In the genomic region with DNA sequence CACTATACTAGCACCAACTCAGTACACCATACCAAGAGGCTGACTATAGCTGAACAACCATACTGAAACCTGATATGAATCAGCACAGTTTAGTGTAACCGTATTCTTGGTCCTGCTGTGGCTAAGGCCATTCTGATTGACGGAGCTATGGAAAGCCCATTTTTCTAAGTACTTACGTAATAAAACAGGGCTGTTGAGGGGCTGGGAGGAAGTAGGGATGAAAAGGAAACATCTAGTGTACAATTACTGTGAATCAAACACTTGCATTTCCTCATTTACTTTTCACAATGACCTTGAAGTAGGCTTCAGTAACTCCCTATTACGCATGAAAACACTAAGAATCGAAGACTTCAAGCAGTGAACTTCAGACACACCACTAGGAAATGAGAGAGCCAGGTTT, we compare ENCODE assay signal across 9 cellular contexts.
DNase-seq lines count a peak whose midpoint lies in the region; ATAC-seq and TF ChIP-seq lines count a peak whose summit lies in the region.
"Had no signal": no experiment of that assay in that cellular context is flagged by ENCODE, and none has a peak within 500 bp of the region (broad histone marks: within the 10 kb centered on the region; RNA-seq: fewer than 3 reads in every experiment).

No MANE protein-coding gene starts in this region.

- POLR2A ChIA-PET in CD4-positive, alpha-beta memory T cell (lab: Charles Lee; ENCODE audit: partially characterized antibody), result interaction anchor here (1.1 kb wide), 1 partner anchor 189 kb away, joined by 3 read pairs; no protein-coding TSS in a partner anchor

- H3K27ac Mint-ChIP-seq in memory B cell (peak overlapping the region; percentile 32), nephron progenitor cell (no peak overlapping the region)
- H3K27ac Mint-ChIP-seq in CD4-positive, alpha-beta memory T cell, result peak overlapping the region in 1 of 7 donors; percentile 49

- H3K36me3 Mint-ChIP-seq in memory B cell (no peaks in the 10 kb centered on the region), nephron progenitor cell (ENCODE audit: low read depth) (no peaks in the 10 kb centered on the region)
- H3K36me3 Mint-ChIP-seq in CD4-positive, alpha-beta memory T cell, result no peaks in the 10 kb centered on the region

- H3K27me3 ChIP-seq in gastroesophageal sphincter, result no peaks in the 10 kb centered on the region
- no peaks in the 10 kb centered on the region for H3K27me3 ChIP-seq in CD4-positive, alpha-beta memory T cell (ENCODE audit: insufficient read depth, low read length)
- H3K27me3 ChIP-seq: stomach had no signal

- H3K4me3 ChIP-seq in gastroesophageal sphincter, result no peak overlapping the region
- H3K4me3 ChIP-seq in CD4-positive, alpha-beta memory T cell (ENCODE audit: low read length in 2 of 2), result no peak overlapping the region
- H3K4me3 ChIP-seq: stomach had no signal

- DNase-seq in memory B cell (ENCODE audit: low spot score in 2 of 2), result peak in 1 of 2 donors; percentile 9
- no peak for DNase-seq in NCI-H1694 (lab: John Stamatoyannopoulos, UW)
- DNase-seq in CD4-positive, alpha-beta memory T cell, result no peak
- DNase-seq in nephron progenitor cell, result no peak
- DNase-seq: stomach had no signal

- no peaks in the 10 kb centered on the region for H3K9me3 ChIP-seq in gastroesophageal sphincter
- no peaks in the 10 kb centered on the region for H3K9me3 ChIP-seq in CD4-positive, alpha-beta memory T cell (ENCODE audit: control insufficient read depth in 1 of 2, low read length in 2 of 2)
- H3K9me3 ChIP-seq: stomach had no signal

- TF ChIP-seq EP300 in gastroesophageal sphincter (IDR thresholded peaks at IDR 0.05), result no peak

- ATAC-seq in GM18858 (IDR thresholded peaks at IDR 0.05; ENCODE audit: unreplicated experiment) (peak; percentile 93), GM21717 (IDR thresholded peaks at IDR 0.05; ENCODE audit: unreplicated experiment) (peak; percentile 87), HG03378 (IDR thresholded peaks at IDR 0.05; ENCODE audit: unreplicated experiment) (peak; percentile 67), memory B cell (ENCODE audit: low read depth) (peak; percentile 88), gastroesophageal sphincter (no peak)

- peaks cover 2% of the 10 kb centered on the region for H3K27me3 Mint-ChIP-seq in memory B cell
- H3K27me3 Mint-ChIP-seq in CD4-positive, alpha-beta memory T cell, result no peaks in the 10 kb centered on the region
- H3K27me3 Mint-ChIP-seq in nephron progenitor cell (ENCODE audit: low read depth, poor library complexity), result no peaks in the 10 kb centered on the region

- TF ChIP-seq POLR2A in gastroesophageal sphincter (IDR thresholded peaks at IDR 0.05), result no peak

- H3K36me3 ChIP-seq in gastroesophageal sphincter, result no peaks in the 10 kb centered on the region
- H3K36me3 ChIP-seq in CD4-positive, alpha-beta memory T cell (ENCODE audit: insufficient read depth, low read length), result no peaks in the 10 kb centered on the region
- H3K36me3 ChIP-seq: stomach had no signal

- peaks cover 14% of the 10 kb centered on the region for H3K4me1 Mint-ChIP-seq in memory B cell
- H3K4me1 Mint-ChIP-seq in CD4-positive, alpha-beta memory T cell, result peaks cover 8 to 19% (median 15%) of the 10 kb centered on the region in 4 donors
- no peaks in the 10 kb centered on the region for H3K4me1 Mint-ChIP-seq in nephron progenitor cell

- 91 to 95% methylated on average over 5 of the region's 5 CpGs for WGBS in gastroesophageal sphincter (ENCODE audit: low coverage in 1 of 2), 2 donors

- H3K27ac ChIP-seq in gastroesophageal sphincter, result no peak overlapping the region
- no peak overlapping the region for H3K27ac ChIP-seq in CD4-positive, alpha-beta memory T cell (ENCODE audit: low read depth, low read length)
- H3K27ac ChIP-seq: stomach had no signal

- no peaks in the 10 kb centered on the region for H3K9me3 Mint-ChIP-seq in memory B cell
- peaks cover 0 to 3% (median under 1%) of the 10 kb centered on the region in 8 donors for H3K9me3 Mint-ChIP-seq in CD4-positive, alpha-beta memory T cell
- no peaks in the 10 kb centered on the region for H3K9me3 Mint-ChIP-seq in nephron progenitor cell

- no peaks in the 10 kb centered on the region for H3K4me1 ChIP-seq in gastroesophageal sphincter
- H3K4me1 ChIP-seq in CD4-positive, alpha-beta memory T cell (ENCODE audit: insufficient read depth, low read length), result peaks cover 15% of the 10 kb centered on the region

- CTCF ChIA-PET in CD4-positive, alpha-beta memory T cell (lab: Charles Lee; ENCODE audit: partially characterized antibody), result interaction anchor here (0.7 to 1.2 kb wide), 2 partner anchors 62 to 135 kb away, joined by 3 to 4 read pairs; no protein-coding TSS in a partner anchor

- H3K4me3 Mint-ChIP-seq in memory B cell (no peak overlapping the region), nephron progenitor cell (no peak overlapping the region)
- no peak overlapping the region for H3K4me3 Mint-ChIP-seq in CD4-positive, alpha-beta memory T cell

- intact Hi-C loops in CD4-positive, alpha-beta memory T cell (cut with micrococcal nuclease), result no loop called here

- TF ChIP-seq CTCF in gastroesophageal sphincter (IDR thresholded peaks at IDR 0.05) (no peak), nephron progenitor cell (IDR thresholded peaks at IDR 0.05) (no peak)
